22 cellular contexts compared by ENCODE assay signal in the genomic region with DNA sequence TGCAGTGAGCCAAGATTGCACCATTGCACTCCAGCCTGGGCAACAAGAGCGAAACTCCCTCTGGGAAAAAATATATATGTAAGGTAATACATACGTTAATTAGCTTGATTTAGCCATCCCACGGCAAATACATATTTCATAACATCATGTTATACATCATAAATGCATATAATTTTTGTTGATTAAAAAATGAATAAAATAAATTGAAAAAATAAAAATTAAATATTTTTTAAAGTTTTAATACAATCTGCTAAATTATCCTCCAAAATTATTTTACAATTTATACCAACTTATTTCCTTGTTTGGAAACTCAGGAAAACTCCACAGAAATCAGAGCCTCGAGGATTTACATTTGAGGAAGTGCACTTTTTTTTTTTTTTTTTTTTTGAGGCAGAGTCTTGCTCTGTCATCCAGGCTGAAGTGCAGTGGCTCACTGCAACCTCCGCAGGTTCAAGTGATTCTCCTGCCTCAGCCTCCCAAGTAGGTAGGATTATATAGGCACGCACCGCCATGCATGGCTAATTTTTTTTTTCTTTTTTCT. TPM values are rescaled to one million over a fixed set of nuclear protein-coding genes. Genes with fewer than 3 reads are reported as not detected.
DNase-seq lines count a peak whose midpoint lies in the region; ATAC-seq, FAIRE-seq and TF ChIP-seq lines count a peak whose summit lies in the region.
"Had no signal": no experiment of that assay in that cellular context is flagged by ENCODE, and none has a peak within 500 bp of the region (broad histone marks: within the 10 kb centered on the region; RNA-seq: fewer than 3 reads in every experiment).

No MANE protein-coding gene starts in this region.

- no peak overlapping the region for H3K4me3 ChIP-seq in HEK293 (ENCODE audit: low read depth, low read length)
- H3K4me3 ChIP-seq: A549, BLaER1, GM23338 had no signal

- no peaks in the 10 kb centered on the region for H3K4me1 ChIP-seq in HEK293 (ENCODE audit: control insufficient read depth, insufficient read depth, low read length)
- H3K4me1 ChIP-seq: A549, BLaER1 had no signal

- peaks cover 6 to 58% of the 10 kb centered on the region in 2 experiments; a peak in 2 of 3 replicates for H3K36me3 ChIP-seq in HEK293 (ENCODE audit: control insufficient read depth in 2 of 2, insufficient read depth in 1 of 2, low read length in 2 of 2)

- CTCF ChIA-PET in HEK293 (lab: Yijun Ruan, JAX) = interaction anchor here (0.6 to 1.2 kb wide), 3 partner anchors 13 to 111 kb away, joined by 3 to 4 read pairs (median 3); partner anchors contain the start of gene IPO9

- no peaks in the 10 kb centered on the region for H3K9me3 ChIP-seq in HEK293 (ENCODE audit: control insufficient read depth, insufficient read depth, low read depth, low read length)
- H3K9me3 ChIP-seq: A549, BLaER1 had no signal

- DNase-seq in frontal cortex (ENCODE audit: low spot score in 2 of 2) (no peak), EL (no peak), GM20000 (ENCODE audit: low spot score) (no peak)
- DNase-seq in activated T-cell treated with anti-CD3 and anti-CD28 coated beads, Interleukin-2, amount 50 U/mL, for 48 hours = no peak
- DNase-seq: AML-193; Calu3; CD8-positive, alpha-beta T cell; DMS53; DND-41; GDM1; H7; Karpas-422 had no signal

- POLR2A ChIA-PET in HEK293 (lab: Yijun Ruan, JAX) = no interaction called here

- ATAC-seq in HG03571 (IDR thresholded peaks at IDR 0.05; ENCODE audit: unreplicated experiment) = no peak
- ATAC-seq: A549; CD8-positive, alpha-beta T cell; GM23338; HCT116 had no signal

- FAIRE-seq in TTC549 (lab: Jason Lieb, UNC) (peak; percentile 88), frontal cortex (lab: Jason Lieb, UNC) (peak; percentile 85)
- FAIRE-seq: A549, GM12892, GM18507 had no signal

- no peak for TF ChIP-seq CTCF in HEK293 (tag by site-specific recombination; IDR thresholded peaks at IDR 0.05)
- TF ChIP-seq CTCF in GM20000 (IDR thresholded peaks at IDR 0.05; ENCODE audit: extremely low read depth, missing control alignments) = no peak

- no peak overlapping the region for H3K27ac ChIP-seq in HEK293 (ENCODE audit: extremely low read depth, low read depth, low read length)
- H3K27ac ChIP-seq: A549, BLaER1, HL-60 had no signal

TF ChIP-seq in HEK293, 187 proteins besides CTCF, POLR2A, EP300 and RAD21:
- TF ChIP-seq, protein P1, sequence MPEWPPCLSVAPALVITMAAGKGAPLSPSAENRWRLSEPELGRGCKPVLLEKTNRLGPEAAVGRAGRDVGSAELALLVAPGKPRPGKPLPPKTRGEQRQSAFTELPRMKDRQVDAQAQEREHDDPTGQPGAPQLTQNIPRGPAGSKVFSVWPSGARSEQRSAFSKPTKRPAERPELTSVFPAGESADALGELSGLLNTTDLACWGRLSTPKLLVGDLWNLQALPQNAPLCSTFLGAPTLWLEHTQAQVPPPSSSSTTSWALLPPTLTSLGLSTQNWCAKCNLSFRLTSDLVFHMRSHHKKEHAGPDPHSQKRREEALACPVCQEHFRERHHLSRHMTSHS (tag by site-specific recombination; IDR thresholded peaks at IDR 0.05) = no peak
- TF ChIP-seq ZNF362 (tag by site-specific recombination; IDR thresholded peaks at IDR 0.05) = 0 out of 2 replicates have a peak, but pooled peaks have one; percentile 29

RNA-seq across cellular contexts. Expression of gene IPO9, which starts 12.6 kb away (rescaled TPM):
- total RNA-seq in frontal cortex = 33.4 TPM
